Comparison of ENCODE assay signal across 8 cellular contexts in genomic region chr21:43728467-43729390, GRCh38. TPM values are rescaled to one million over a fixed set of nuclear protein-coding genes. Genes with fewer than 3 reads are reported as not detected.
DNase-seq lines count a peak whose midpoint lies in the region; ATAC-seq and TF ChIP-seq lines count a peak whose summit lies in the region.

No MANE protein-coding gene starts in this region.

- H3K9me3 ChIP-seq in adipocyte (ENCODE audit: control insufficient read depth, low read length) (no peaks in the 10 kb centered on the region), ovary (no peaks in the 10 kb centered on the region), thoracic aorta (no peaks in the 10 kb centered on the region)

- peaks cover 15% of the 10 kb centered on the region for H3K36me3 ChIP-seq in adipocyte (ENCODE audit: control insufficient read depth, insufficient read depth, low read length, severe bottlenecking)
- no peaks in the 10 kb centered on the region for H3K36me3 ChIP-seq in ovary
- no peaks in the 10 kb centered on the region for H3K36me3 ChIP-seq in thoracic aorta

- H3K4me1 ChIP-seq in adipocyte (ENCODE audit: control insufficient read depth, insufficient read depth, low read length) (peaks cover 66% of the 10 kb centered on the region), ovary (ENCODE audit: insufficient read depth) (peaks cover 22% of the 10 kb centered on the region), thoracic aorta (ENCODE audit: control insufficient read depth in 1 of 2, low read depth in 2 of 2) (peaks cover 36 to 76% of the 10 kb centered on the region in 2 donors)

- peak; percentile 69 for TF ChIP-seq POLR2A in ovary (IDR thresholded peaks at IDR 0.05)

- TF ChIP-seq CTCF in ovary (IDR thresholded peaks at IDR 0.05) (peak in 2 of 3 donors; percentile 27 to 31), thoracic aorta (IDR thresholded peaks at IDR 0.05) (peak; percentile 30)

- intact Hi-C loops in Right ventricle myocardium superior (cut with DNase I) (no loop called here), ovary (cut with DNase I) (loop anchor here in 2 of 4 donors (5.0 to 10.0 kb wide), 2 partner anchors 64 to 756 kb away; partner anchors contain the start of gene PKNOX1 (in 1 of the 2))

- DNase-seq in ELR (ENCODE audit: low read depth) (peak; percentile 96), GOT3 (lab: John Stamatoyannopoulos, UW) (peak; percentile 21), M059J (ENCODE audit: low read depth) (peak; percentile 99), SW480 (ENCODE audit: low spot score) (peak; percentile 97), adipocyte (ENCODE audit: low read depth) (peak; percentile 98), Right ventricle myocardium superior (peak; percentile 96), ovary (peak; percentile 98 to 99 (median 98)), thoracic aorta (ENCODE audit: low spot score) (peak; percentile 87)

- 1 to 4% (median 4%) methylated on average over 51 to 59 of the region's 59 CpGs for WGBS in ovary, 3 donors

- peak overlapping the region; percentile 86 for H3K9ac ChIP-seq in adipocyte (ENCODE audit: low read length)

- H3K27ac ChIP-seq in ovary (peak overlapping the region; percentile 75 to 90), thoracic aorta (peak overlapping the region; percentile 92 to 97)

- ATAC-seq in Right ventricle myocardium superior (ENCODE audit: poor library complexity): peak; percentile 84
- peak; percentile 77 for ATAC-seq in thoracic aorta (ENCODE audit: insufficient number of reproducible peaks, low FRiP score, low read depth)

- TF ChIP-seq EP300 in ovary (IDR thresholded peaks at IDR 0.05): peak; percentile 5

- H3K27me3 ChIP-seq in adipocyte (replicated peaks; ENCODE audit: control insufficient read depth, insufficient read depth, low read length): no peaks in the 10 kb centered on the region
- H3K27me3 ChIP-seq in ovary: no peaks in the 10 kb centered on the region
- no peaks in the 10 kb centered on the region for H3K27me3 ChIP-seq in thoracic aorta (replicated peaks; ENCODE audit: insufficient read depth)

- H3K4me3 ChIP-seq in adipocyte (ENCODE audit: low read length) (peak overlapping the region; percentile 73), ovary (peak overlapping the region; percentile 48), thoracic aorta (peak overlapping the region; percentile 68)

RNA-seq across cellular contexts. Expression of gene PDXK, which starts 9.8 kb away (rescaled TPM):
- total RNA-seq in M059J (2014; rRNA removed; shearing (Covaris generic)): 138 and 149 TPM in 2 replicates
- total RNA-seq in Right ventricle myocardium superior (93.8 TPM), ovary (100 to 1,000 TPM in 3 of 7 donors, 10 to 100 TPM in 4; 21.6 to 125 (median 93.3) TPM), thoracic aorta (10 to 100 TPM; 52.4 to 64.7 TPM)
- polyA plus RNA-seq in ovary: 10 to 100 TPM; 19.9 to 36.0 TPM

RNA-seq across cellular contexts. Expression of gene CSTB, which starts 47.4 kb away (rescaled TPM):
- 29.6 and 35.7 TPM in 2 replicates for total RNA-seq in M059J (2014; rRNA removed; shearing (Covaris generic))
- total RNA-seq in Right ventricle myocardium superior: 36.1 TPM
- 10 to 100 TPM in 6 of 7 donors, 1 to 10 TPM in 1; 7.2 to 58.2 (median 37.4) TPM for total RNA-seq in ovary
- 10 to 100 TPM; 36.5 to 81.8 TPM for polyA plus RNA-seq in ovary
- 1 to 10 TPM; 2.3 to 8.4 TPM for total RNA-seq in thoracic aorta

Comparison
In these comparisons a context has a peak if more than half of its experiments do, and no peak if none do; other contexts are left out.
1. Peak in every context shown above with its lines: DNase-seq, ATAC-seq, H3K4me3 ChIP-seq and H3K27ac ChIP-seq.
2. DNase-seq: peak in every context shown above with its lines; median percentile 99 in M059J; 98 in adipocyte; 98 in ovary; 97 in SW480; 96 in ELR; 96 in Right ventricle myocardium superior; 87 in thoracic aorta; 21 in GOT3.